In the genomic region with DNA sequence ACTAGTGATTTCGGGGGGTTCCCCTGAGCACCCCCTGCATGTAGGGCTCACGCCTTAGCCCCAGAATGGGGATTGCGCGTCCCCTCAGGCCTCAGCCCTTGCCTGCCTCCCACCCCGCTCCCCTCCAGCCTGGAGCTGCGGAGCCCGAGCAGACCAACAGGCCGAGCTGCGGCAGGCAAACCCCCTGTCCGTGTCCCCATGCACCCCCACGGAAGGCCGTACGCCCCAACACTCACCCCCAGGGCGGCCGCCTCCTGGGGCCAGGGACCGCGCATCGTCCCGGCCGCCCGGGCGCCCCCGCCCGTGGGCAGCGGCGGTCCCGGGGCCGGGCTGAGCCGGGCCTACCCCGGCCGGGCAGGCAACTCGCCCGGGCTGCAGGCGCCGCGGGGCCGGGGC, we compare ENCODE assay signal across 9 cellular contexts.
DNase-seq lines count a peak whose midpoint lies in the region; ATAC-seq lines count a peak whose summit lies in the region.
"Had no signal": no experiment of that assay in that cellular context is flagged by ENCODE, and none has a peak within 500 bp of the region (broad histone marks: within the 10 kb centered on the region; RNA-seq: fewer than 3 reads in every experiment).

No MANE protein-coding gene starts in this region.

- H3K4me1 ChIP-seq in stomach smooth muscle (ENCODE audit: control insufficient read depth, insufficient read depth, low read length): peaks cover 39% of the 10 kb centered on the region

- no peaks in the 10 kb centered on the region for H3K9me3 ChIP-seq in stomach smooth muscle (ENCODE audit: control insufficient read depth in 2 of 2, low read length in 2 of 2)

- peaks cover 2% of the 10 kb centered on the region for H3K27me3 ChIP-seq in layer of hippocampus (ENCODE audit: control insufficient read depth, insufficient read depth, low read length)
- H3K27me3 ChIP-seq in stomach smooth muscle (ENCODE audit: control insufficient read depth in 1 of 2, insufficient read depth in 2 of 2, low read length in 2 of 2): peaks cover 0 to 2% of the 10 kb centered on the region in 2 donors

- H3K27ac ChIP-seq in angular gyrus (ENCODE audit: low read depth, low read length) (peak overlapping the region; percentile 84), layer of hippocampus (ENCODE audit: low read depth, low read length) (peak overlapping the region; percentile 65), stomach smooth muscle (ENCODE audit: low read length) (no peak overlapping the region)
- H3K27ac ChIP-seq: 22Rv1 had no signal

- H3K36me3 ChIP-seq in stomach smooth muscle (ENCODE audit: control insufficient read depth in 2 of 2, insufficient read depth in 2 of 2, low read length in 2 of 2): peaks cover 0 to 3% of the 10 kb centered on the region in 2 donors

- H3K9ac ChIP-seq in stomach smooth muscle (ENCODE audit: low read length in 2 of 2): peak overlapping the region in 1 of 2 donors; percentile 42

- peak overlapping the region; percentile 80 to 83 for H3K4me3 ChIP-seq in stomach smooth muscle (ENCODE audit: low read length in 2 of 2)

- DNase-seq in DMS 273 (lab: John Stamatoyannopoulos, UW; ENCODE audit: unreplicated experiment): peak; percentile 46
- no peak for DNase-seq in DMS 273 treated with DMSO at 0.1 percent for 48 hours (lab: John Stamatoyannopoulos, UW)
- DNase-seq in OCI-M2 (lab: John Stamatoyannopoulos, UW; ENCODE audit: unreplicated experiment): no peak
- DNase-seq in amniotic stem cell (lab: John Stamatoyannopoulos, UW): no peak

- no peak for ATAC-seq in HG02973 (IDR thresholded peaks at IDR 0.05; ENCODE audit: unreplicated experiment)
